ENCODE assay signal across 14 cellular contexts in the genomic region with DNA sequence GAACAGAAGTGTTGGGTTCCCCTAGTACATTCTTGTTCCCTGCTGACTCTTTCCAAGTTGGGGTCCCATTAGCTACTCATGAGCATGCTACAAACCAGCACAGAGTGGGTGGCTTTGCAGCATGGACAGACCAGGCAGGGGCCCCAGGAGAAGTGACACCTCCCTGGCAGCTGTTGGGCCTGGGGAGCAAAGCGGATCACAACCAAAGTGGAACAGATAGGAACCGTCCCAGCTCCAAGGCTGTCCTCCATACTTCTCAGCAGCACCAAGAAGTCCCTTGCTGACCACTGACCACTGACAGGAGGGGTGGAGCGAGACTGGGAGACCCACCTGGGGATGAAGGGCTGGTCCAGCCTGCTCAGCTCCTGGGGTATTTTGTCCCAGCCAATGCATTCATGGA. TPM values are rescaled to one million over a fixed set of nuclear protein-coding genes. Genes with fewer than 3 reads are reported as not detected.
DNase-seq lines count a peak whose midpoint lies in the region; ATAC-seq and TF ChIP-seq lines count a peak whose summit lies in the region.
"Had no signal": no experiment of that assay in that cellular context is flagged by ENCODE, and none has a peak within 500 bp of the region (broad histone marks: within the 10 kb centered on the region; RNA-seq: fewer than 3 reads in every experiment).

No MANE protein-coding gene starts in this region.

- DNase-seq in activated effector memory CD4-positive, alpha-beta T cell treated with anti-CD3 and anti-CD28 coated beads, Interleukin-2, amount 50 U/mL, for 16 hours = peak; percentile 50
- DNase-seq in activated effector memory CD4-positive, alpha-beta T cell treated with Interleukin-2 at 50 U/mL for 16 hours = no peak
- DNase-seq in CD14-positive monocyte (ENCODE audit: low spot score) = peak; percentile 28
- DNase-seq in chondrocyte (ENCODE audit: low spot score) = peak; percentile 48
- peak; percentile 44 for DNase-seq in posterior vena cava (ENCODE audit: low spot score)
- no peak for DNase-seq in NCI-H2196 treated with DMSO at 0.1 percent for 48 hours (lab: John Stamatoyannopoulos, UW; ENCODE audit: unreplicated experiment)
- no peak for DNase-seq in stimulated activated naive CD4-positive, alpha-beta T cell (lab: John Stamatoyannopoulos, UW)
- DNase-seq: 8988T; CD4-positive, alpha-beta T cell; HCEC 1CT had no signal

- H3K27ac Mint-ChIP-seq in CD14-positive monocyte = peak overlapping the region in 2 of 7 donors; percentile 6 to 81
- no peak overlapping the region for H3K27ac Mint-ChIP-seq in chondrocyte (ENCODE audit: unreplicated experiment)
- H3K27ac Mint-ChIP-seq: CD4-positive, alpha-beta T cell; GM23338 had no signal

- no peaks in the 10 kb centered on the region for H3K4me1 Mint-ChIP-seq in CD14-positive monocyte
- H3K4me1 Mint-ChIP-seq in chondrocyte (ENCODE audit: low read depth) = no peaks in the 10 kb centered on the region

- H3K4me3 Mint-ChIP-seq in CD14-positive monocyte (no peak overlapping the region), chondrocyte (ENCODE audit: unreplicated experiment) (no peak overlapping the region)
- H3K4me3 Mint-ChIP-seq: CD4-positive, alpha-beta T cell; GM23338 had no signal

- TF ChIP-seq CTCF in CD14-positive monocyte (IDR thresholded peaks at IDR 0.05) (no peak), chondrocyte (IDR thresholded peaks at IDR 0.05) (no peak)

- ATAC-seq in HG02678 (IDR thresholded peaks at IDR 0.05; ENCODE audit: unreplicated experiment) = no peak
- ATAC-seq: GM23338 had no signal

- H3K9me3 Mint-ChIP-seq in CD14-positive monocyte (peaks cover 0 to 1% (median 0%) of the 10 kb centered on the region in 7 donors), chondrocyte (ENCODE audit: low read depth) (no peaks in the 10 kb centered on the region)
- H3K9me3 Mint-ChIP-seq: CD4-positive, alpha-beta T cell; GM23338 had no signal

- H3K27me3 Mint-ChIP-seq in CD14-positive monocyte (ENCODE audit: low read depth in 3 of 3) = peaks cover 1 to 4% (median 1%) of the 10 kb centered on the region in 3 donors
- no peaks in the 10 kb centered on the region for H3K27me3 Mint-ChIP-seq in chondrocyte (ENCODE audit: low read depth)
- H3K27me3 Mint-ChIP-seq: CD4-positive, alpha-beta T cell had no signal

- intact Hi-C loops in CD14-positive monocyte (cut with micrococcal nuclease) = loop anchor here in 1 of 2 donors (10.0 kb wide), 1 partner anchor 167 kb away; no protein-coding TSS in a partner anchor
- intact Hi-C loops in posterior vena cava (cut with DNase I) = no loop called here

- H3K36me3 Mint-ChIP-seq in CD14-positive monocyte = peaks cover 60 to 81% of the 10 kb centered on the region in 2 donors
- no peaks in the 10 kb centered on the region for H3K36me3 Mint-ChIP-seq in chondrocyte (ENCODE audit: low read depth)

RNA-seq across cellular contexts. Expression of gene GFAP, which starts 12.4 kb away (rescaled TPM):
- polyA plus RNA-seq in CD14-positive monocyte = under 1 TPM; 0.18 to 0.33 TPM
- total RNA-seq in chondrocyte (0.55 to 1.0 TPM in 2 of 3 replicates, not detected in the other), posterior vena cava (1 to 10 TPM in 1 of 2 donors, under 1 TPM in 1; 0.51 to 1.7 TPM)
- total RNA-seq: A673; Caco-2; CD4-positive, alpha-beta T cell had no signal

RNA-seq across cellular contexts. Expression of gene KIF18B, which starts 19.9 kb away (rescaled TPM):
- not detected for polyA plus RNA-seq in CD14-positive monocyte
- 3.9 to 7.7 TPM (median 5.2 TPM) in 3 replicates for total RNA-seq in chondrocyte
- under 1 TPM; 0.10 to 0.65 TPM for total RNA-seq in posterior vena cava

RNA-seq across cellular contexts. Expression of gene EFTUD2, which starts 28.5 kb away (rescaled TPM):
- polyA plus RNA-seq in CD14-positive monocyte = 100 to 1,000 TPM; 104 to 144 TPM
- 71.9 to 99.2 TPM (median 75.9 TPM) in 3 replicates for total RNA-seq in chondrocyte
- total RNA-seq in posterior vena cava = 10 to 100 TPM; 65.2 to 71.9 TPM

RNA-seq across cellular contexts. Expression of gene C1QL1, which starts 40.4 kb away (rescaled TPM):
- not detected for polyA plus RNA-seq in CD14-positive monocyte
- total RNA-seq in chondrocyte (1.6 to 2.8 TPM (median 2.0 TPM) in 3 replicates), posterior vena cava (under 1 TPM; 0.19 to 0.42 TPM)
- total RNA-seq: CD4-positive, alpha-beta T cell had no signal

Comparison
In these comparisons a context has a peak if more than half of its experiments do, and no peak if none do; other contexts are left out.
1. DNase-seq: peak in activated effector memory CD4-positive, alpha-beta T cell treated with anti-CD3 and anti-CD28 coated beads, Interleukin-2, amount 50 U/mL, for 16 hours (single experiment), CD14-positive monocyte (single experiment), chondrocyte (single experiment) and posterior vena cava (single experiment); none in activated effector memory CD4-positive, alpha-beta T cell treated with Interleukin-2 at 50 U/mL for 16 hours (single experiment), NCI-H2196 treated with DMSO at 0.1 percent for 48 hours (single experiment) and stimulated activated naive CD4-positive, alpha-beta T cell (0 of 6).